In genomic region chr7:133761459-133761858, GRCh38 we compare ENCODE assay signal across 31 cellular contexts.
"Had no signal": no experiment of that assay in that cellular context is flagged by ENCODE, and none has a peak within 500 bp of the region (broad histone marks: within the 10 kb centered on the region; RNA-seq: fewer than 3 reads in every experiment).

No MANE protein-coding gene starts in this region.

- H3K9me3 ChIP-seq: SJCRH30 had no signal

- H3K4me3 ChIP-seq: SJCRH30, SK-N-MC had no signal

- ATAC-seq: activated CD8-positive, alpha-beta memory T cell treated with anti-CD3 and anti-CD28 coated beads, Interleukin-2, amount 10 ng/mL, durations not matched to agents 7 days and 5 days; Panc1 had no signal

- H3K27me3 ChIP-seq: brain microvascular endothelial cell, SJCRH30 had no signal

- H3K36me3 ChIP-seq: brain microvascular endothelial cell, SJCRH30, WERI-Rb-1 had no signal

- DNase-seq: activated CD4-positive, alpha-beta memory T cell treated with anti-CD3 and anti-CD28 coated beads, Interleukin-2, amount 10 ng/mL, durations not matched to agents 7 days and 5 days; activated CD4-positive, alpha-beta T cell treated with anti-CD3 and anti-CD28 coated beads for 1 hour; activated CD4-positive, alpha-beta T cell treated with anti-CD3 and anti-CD28 coated beads for 48 hours; activated CD4-positive, CD25-positive, alpha-beta regulatory T cell; activated CD8-positive, alpha-beta memory T cell treated with anti-CD3 and anti-CD28 coated beads for 24 hours; activated CD8-positive, alpha-beta memory T cell treated with anti-CD3 and anti-CD28 coated beads, Interleukin-2, amount 10 ng/mL, durations not matched to agents 7 days and 5 days; activated CD8-positive, alpha-beta memory T cell treated with anti-CD3 and anti-CD28 coated beads, Interleukin-2, amount 50 U/mL, for 48 hours; activated effector memory CD4-positive, alpha-beta T cell treated with Interleukin-2 at 50 U/mL for 16 hours; activated naive CD4-positive, alpha-beta T cell treated with anti-CD3 and anti-CD28 coated beads, Interleukin-2, amount 50 U/mL, for 16 hours; activated naive CD8-positive, alpha-beta T cell treated with anti-CD3 and anti-CD28 coated beads for 36 hours; activated T-cell treated with anti-CD3 and anti-CD28 coated beads, Interleukin-2, amount 50 U/mL, for 48 hours; amniotic stem cell; aorta; brain microvascular endothelial cell; central memory CD4-positive, alpha-beta T cell; Karpas-422; KBM-7; NCI-H1048; NCI-H1436; NCI-H1694; NCI-H1930; NCI-H2081 treated with DMSO at 0.1 percent for 48 hours; NCI-H2171; NCI-H526 treated with DMSO at 0.1 percent for 48 hours; NCI-H774; SHP77; SJCRH30; T1000; WERI-Rb-1 had no signal

- H3K27ac ChIP-seq: brain microvascular endothelial cell, SJCRH30, SK-N-MC, WERI-Rb-1 had no signal

- H3K4me1 ChIP-seq: SJCRH30 had no signal
